In the genomic region with DNA sequence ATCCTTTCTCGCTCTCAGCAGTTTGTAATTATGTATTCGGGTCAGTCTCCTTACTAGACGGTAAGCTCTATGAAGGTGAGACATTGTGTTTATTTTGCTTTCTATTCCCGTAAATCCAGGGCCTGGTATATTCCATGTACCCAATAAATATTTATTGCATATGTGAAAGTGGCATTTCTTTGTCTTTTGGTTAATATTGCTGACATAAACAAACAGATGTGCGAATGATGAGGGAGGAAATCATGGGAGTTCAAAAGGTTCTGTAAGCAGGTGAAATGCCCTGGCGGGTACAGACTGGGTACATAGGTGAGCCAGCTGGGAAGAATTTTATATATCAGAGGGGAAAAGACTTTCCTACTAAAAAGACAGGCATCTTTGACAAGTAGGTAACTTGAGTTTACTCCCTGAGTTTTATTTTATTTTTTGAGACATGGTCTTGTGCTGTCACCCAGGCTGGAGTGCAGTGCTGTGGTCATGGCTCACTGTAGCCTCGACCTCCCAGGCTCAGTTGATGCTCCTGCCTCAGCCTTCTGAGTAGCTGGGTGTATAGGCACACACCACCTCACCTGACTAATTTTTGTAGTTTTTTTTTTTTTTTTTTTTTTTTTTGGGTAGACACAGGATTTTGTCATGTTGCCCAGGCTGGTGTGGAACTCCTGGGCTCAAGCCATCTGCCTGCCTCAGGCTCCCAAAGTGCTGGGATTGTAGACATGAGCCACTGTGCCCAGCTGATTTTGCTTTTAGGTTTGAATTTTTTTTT, we compare ENCODE assay signal across 2 cellular contexts.
TF ChIP-seq lines count a peak whose summit lies in the region.

No MANE protein-coding gene starts in this region.

TF ChIP-seq in IMR-90, 13 proteins besides CTCF, POLR2A, EP300 and RAD21:
- TF ChIP-seq MAFK (IDR thresholded peaks at IDR 0.05; ENCODE audit: low read depth, low read length) (peak; percentile 78), NFE2L2 (IDR thresholded peaks at IDR 0.05; ENCODE audit: low read depth, low read length) (no peak)

TF ChIP-seq in K562, 482 proteins besides CTCF, POLR2A, EP300 and RAD21:
- TF ChIP-seq MAFF (IDR thresholded peaks at IDR 0.05; ENCODE audit: low read length) = peak; percentile 49; the same call in 1 of the 2 replicates
- peak; percentile 40; the same call in 1 of the 2 replicates for TF ChIP-seq C11orf30 (IDR thresholded peaks at IDR 0.05; ENCODE audit: low read depth)
- TF ChIP-seq ARID2 (IDR thresholded peaks at IDR 0.05) = no peak
- peak; percentile 75 for TF ChIP-seq ZNF316 (IDR thresholded peaks at IDR 0.05)
- no peak for TF ChIP-seq ZNF174 (CRISPR knock-in tag; IDR thresholded peaks at IDR 0.05)
- no peak for TF ChIP-seq ZNF785 (CRISPR knock-in tag; IDR thresholded peaks at IDR 0.05)
- no peak for TF ChIP-seq ERF (CRISPR knock-in tag; IDR thresholded peaks at IDR 0.05)
- no peak for TF ChIP-seq HMGN3 (IDR thresholded peaks at IDR 0.05; ENCODE audit: borderline replicate concordance, extremely low read depth, insufficient read length, low read depth, low read length)
- TF ChIP-seq CHD4 (IDR thresholded peaks at IDR 0.05; ENCODE audit: insufficient read depth, insufficient replicate concordance, low read depth, low read length, poor library complexity, severe bottlenecking) = no peak
- no peak for TF ChIP-seq CC2D1A (IDR thresholded peaks at IDR 0.05)
- no peak for TF ChIP-seq RBM15 (IDR thresholded peaks at IDR 0.05; ENCODE audit: insufficient read depth, low read length)
- no peak for TF ChIP-seq TGIF2 (CRISPR knock-in tag; IDR thresholded peaks at IDR 0.05)
- TF ChIP-seq MAFK (IDR thresholded peaks at IDR 0.05; ENCODE audit: low read length) = peak; percentile 39; the same call in 1 of the 2 replicates
- no peak for TF ChIP-seq KHSRP (IDR thresholded peaks at IDR 0.05)
